19 cellular contexts compared by ENCODE assay signal in the genomic region with DNA sequence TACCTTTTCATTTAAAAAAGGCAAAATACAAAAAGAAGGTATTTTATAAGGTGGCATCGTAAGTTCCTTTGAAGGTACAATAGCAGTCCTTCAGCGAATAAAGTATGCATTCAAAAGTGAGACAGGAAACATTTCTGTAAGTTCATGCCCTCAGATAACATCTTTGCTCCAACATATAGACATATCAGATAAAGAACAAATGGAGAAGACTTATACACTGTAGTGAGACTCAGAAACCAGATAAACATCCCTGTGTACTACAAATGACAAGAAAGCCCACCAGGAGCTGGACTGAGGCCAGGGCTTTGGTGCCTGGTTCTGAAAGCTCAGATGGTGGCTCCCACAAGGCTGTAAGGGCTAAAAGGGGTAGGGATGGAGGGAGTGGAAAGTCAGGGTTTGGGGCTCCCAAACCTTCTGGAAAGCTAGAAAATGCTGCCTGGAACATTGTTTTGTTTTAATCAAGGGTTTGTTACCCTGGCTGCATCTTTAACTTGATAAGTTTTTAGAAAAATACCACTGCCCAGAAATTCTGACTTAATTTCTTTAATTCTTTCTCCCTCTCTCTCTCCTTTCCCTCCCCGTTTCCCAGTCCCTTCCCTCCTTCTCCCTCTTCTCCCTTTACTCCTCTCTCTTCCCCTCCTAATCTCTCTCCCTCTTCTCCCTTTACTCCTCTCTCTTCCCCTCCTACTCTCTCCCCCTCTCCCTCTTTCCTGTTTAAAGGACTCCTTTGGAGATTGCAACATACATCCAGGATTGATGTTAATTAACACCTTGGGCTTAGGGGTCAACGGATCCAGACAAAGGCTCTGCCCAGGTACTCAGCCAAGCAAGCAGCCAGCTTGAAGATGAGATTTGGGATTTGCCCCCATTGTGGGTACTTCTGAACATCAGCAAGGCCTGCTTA.
"Had no signal": no experiment of that assay in that cellular context is flagged by ENCODE, and none has a peak within 500 bp of the region (broad histone marks: within the 10 kb centered on the region; RNA-seq: fewer than 3 reads in every experiment).

No MANE protein-coding gene starts in this region.

- DNase-seq: activated CD4-positive, alpha-beta T cell treated with anti-CD3 and anti-CD28 coated beads for 36 hours; activated CD8-positive, alpha-beta memory T cell treated with anti-CD3 and anti-CD28 coated beads, Interleukin-2, amount 50 U/mL, for 48 hours; activated CD8-positive, alpha-beta T cell treated with anti-CD3 and anti-CD28 coated beads, Interleukin-2, amount 10 ng/mL, durations not matched to agents 7 days and 5 days; activated naive CD4-positive, alpha-beta T cell treated with anti-CD3 and anti-CD28 coated beads, Interleukin-2, amount 10 ng/mL, durations not matched to agents 7 days and 5 days; colonic mucosa; effector CD4-positive, alpha-beta T cell; kidney; left ventricle myocardium inferior; ovary; retina; SW 1271; T1000 had no signal

- H3K36me3 Mint-ChIP-seq: activated naive CD4-positive, alpha-beta T cell treated with anti-CD3 and anti-CD28 coated beads, Interleukin-2, amount 10 ng/mL, durations not matched to agents 7 days and 5 days; memory B cell; stimulated activated memory B cell treated with anti-CD40 and anti-IgM and Interleukin-4, amounts not matched to agents 10 μg/mL and 1 μg/mL and 100 μg/mL, for 72 hours had no signal

- H3K4me3 Mint-ChIP-seq: activated CD4-positive, alpha-beta T cell treated with anti-CD3 and anti-CD28 coated beads for 36 hours; activated CD8-positive, alpha-beta T cell treated with anti-CD3 and anti-CD28 coated beads, Interleukin-2, amount 10 ng/mL, durations not matched to agents 7 days and 5 days; activated naive CD4-positive, alpha-beta T cell treated with anti-CD3 and anti-CD28 coated beads, Interleukin-2, amount 10 ng/mL, durations not matched to agents 7 days and 5 days; memory B cell; stimulated activated memory B cell treated with anti-CD40 and anti-IgM and Interleukin-4, amounts not matched to agents 10 μg/mL and 1 μg/mL and 100 μg/mL, for 72 hours; type B pancreatic cell had no signal

- H3K4me1 ChIP-seq: colonic mucosa, gastroesophageal sphincter had no signal

- H3K4me1 Mint-ChIP-seq: memory B cell; stimulated activated memory B cell treated with anti-CD40 and anti-IgM and Interleukin-4, amounts not matched to agents 10 μg/mL and 1 μg/mL and 100 μg/mL, for 72 hours had no signal

- H3K27ac ChIP-seq: colonic mucosa, epithelial cell of prostate, gastroesophageal sphincter, left ventricle myocardium inferior, ovary, VCaP had no signal

- H3K36me3 ChIP-seq: colonic mucosa, gastroesophageal sphincter, left ventricle myocardium inferior, ovary had no signal

- H3K27ac Mint-ChIP-seq: activated CD4-positive, alpha-beta T cell treated with anti-CD3 and anti-CD28 coated beads for 36 hours; activated CD8-positive, alpha-beta T cell treated with anti-CD3 and anti-CD28 coated beads, Interleukin-2, amount 10 ng/mL, durations not matched to agents 7 days and 5 days; activated naive CD4-positive, alpha-beta T cell treated with anti-CD3 and anti-CD28 coated beads, Interleukin-2, amount 10 ng/mL, durations not matched to agents 7 days and 5 days; memory B cell; stimulated activated memory B cell treated with anti-CD40 and anti-IgM and Interleukin-4, amounts not matched to agents 10 μg/mL and 1 μg/mL and 100 μg/mL, for 72 hours; type B pancreatic cell had no signal

- H3K9me3 Mint-ChIP-seq: activated naive CD4-positive, alpha-beta T cell treated with anti-CD3 and anti-CD28 coated beads, Interleukin-2, amount 10 ng/mL, durations not matched to agents 7 days and 5 days; memory B cell; stimulated activated memory B cell treated with anti-CD40 and anti-IgM and Interleukin-4, amounts not matched to agents 10 μg/mL and 1 μg/mL and 100 μg/mL, for 72 hours had no signal

- H3K27me3 Mint-ChIP-seq: activated CD4-positive, alpha-beta T cell treated with anti-CD3 and anti-CD28 coated beads for 36 hours; type B pancreatic cell had no signal

- H3K4me3 ChIP-seq: colonic mucosa, gastroesophageal sphincter, left ventricle myocardium inferior, ovary, skin epidermis had no signal

- H3K9me3 ChIP-seq: colonic mucosa, left ventricle myocardium inferior, ovary had no signal

- H3K27me3 ChIP-seq: colonic mucosa, gastroesophageal sphincter, ovary had no signal

- ATAC-seq: activated CD4-positive, alpha-beta T cell treated with anti-CD3 and anti-CD28 coated beads for 36 hours; activated CD8-positive, alpha-beta T cell treated with anti-CD3 and anti-CD28 coated beads, Interleukin-2, amount 10 ng/mL, durations not matched to agents 7 days and 5 days; gastroesophageal sphincter; stimulated activated memory B cell treated with anti-CD40 and anti-IgM and Interleukin-4, amounts not matched to agents 10 μg/mL and 1 μg/mL and 100 μg/mL, for 72 hours had no signal
